Comparison of ENCODE assay signal across 26 cellular contexts in genomic region chr3:101039285-101039684, GRCh38. TPM values are rescaled to one million over a fixed set of nuclear protein-coding genes. Genes with fewer than 3 reads are reported as not detected.
DNase-seq lines count a peak whose midpoint lies in the region; ATAC-seq, FAIRE-seq and TF ChIP-seq lines count a peak whose summit lies in the region.
"Had no signal": no experiment of that assay in that cellular context is flagged by ENCODE, and none has a peak within 500 bp of the region (broad histone marks: within the 10 kb centered on the region; RNA-seq: fewer than 3 reads in every experiment).

No MANE protein-coding gene starts in this region.

- H3K27me3 ChIP-seq in right cardiac atrium (ENCODE audit: control insufficient read depth, insufficient read depth), result no peaks in the 10 kb centered on the region
- no peaks in the 10 kb centered on the region for H3K27me3 ChIP-seq in K562 (ENCODE audit: control insufficient read depth in 2 of 2, insufficient read depth in 2 of 2, low read length in 2 of 2)
- H3K27me3 ChIP-seq in small intestine (ENCODE audit: control insufficient read depth in 2 of 2, insufficient read depth in 2 of 2, low read length in 2 of 2), result no peaks in the 10 kb centered on the region

- no peak for TF ChIP-seq EP300 in K562 (IDR thresholded peaks at IDR 0.05; ENCODE audit: low read length)

- H3K4me1 ChIP-seq in right cardiac atrium (ENCODE audit: control insufficient read depth, insufficient read depth, low read length) (peaks cover 4% of the 10 kb centered on the region), K562 (replicated peaks in 1 of 2; ENCODE audit: control insufficient read depth in 2 of 2, insufficient read depth in 2 of 2, low read length in 2 of 2) (no peaks in the 10 kb centered on the region), small intestine (ENCODE audit: control insufficient read depth in 2 of 2, insufficient read depth in 1 of 2, low read depth in 1 of 2, low read length in 1 of 2) (no peaks in the 10 kb centered on the region)

- CTCF ChIA-PET in K562 (lab: Yijun Ruan, JAX; ENCODE audit: low intra/inter-chr PET ratio), result no interaction called here

- H3K36me3 ChIP-seq in K562 (ENCODE audit: control insufficient read depth, insufficient read depth, low read length) (no peaks in the 10 kb centered on the region), small intestine (ENCODE audit: control insufficient read depth in 2 of 2, insufficient read depth in 2 of 2, low read length in 2 of 2) (no peaks in the 10 kb centered on the region)

- no TSS peak for BruUV-seq in K562 (replicated peaks; lab: Mats Ljungman, UMichigan)

- TF ChIP-seq CTCF in K562 (IDR thresholded peaks at IDR 0.05 in 2 of 3, conservative IDR thresholded peaks at IDR 0.05 in 1 of 3; ENCODE audit: insufficient read depth in 2 of 3, low read depth in 1 of 3, low read length in 3 of 3), result no peak

- H3K9me3 ChIP-seq in right cardiac atrium (ENCODE audit: control insufficient read depth, low read length) (no peaks in the 10 kb centered on the region), K562 (replicated peaks; ENCODE audit: control insufficient read depth, insufficient read depth, low read depth, low read length) (no peaks in the 10 kb centered on the region), small intestine (ENCODE audit: control insufficient read depth, low read depth) (no peaks in the 10 kb centered on the region)

- in situ Hi-C loops in K562 (cut with MboI), result no loop called here

- H3K27ac ChIP-seq in right cardiac atrium (ENCODE audit: low read length) (no peak overlapping the region), K562 (ENCODE audit: extremely low read depth, low read depth, low read length) (no peak overlapping the region), small intestine (ENCODE audit: low read depth in 1 of 2, low read length in 1 of 2) (no peak overlapping the region)

- H3K9ac ChIP-seq in K562 (ENCODE audit: insufficient read depth in 1 of 2, low read depth in 2 of 2, low read length in 2 of 2), result no peak overlapping the region

- peak; percentile 59 for ATAC-seq in Right ventricle myocardium superior (ENCODE audit: poor library complexity)
- ATAC-seq in right cardiac atrium, result no peak
- ATAC-seq in K562, result no peak
- ATAC-seq in GM19351 (IDR thresholded peaks at IDR 0.05; ENCODE audit: unreplicated experiment), result no peak
- ATAC-seq: effector memory CD8-positive, alpha-beta T cell; GM12878; natural killer cell treated with Interleukin-12 subunit alpha and Interleukin-12 subunit beta and Interleukin-15 and Interleukin-18, amount 100 ng/mL, for 72 hours; T-cell had no signal

- no peak for TF ChIP-seq RAD21 in K562 (CRISPR knock-in tag; conservative IDR thresholded peaks at IDR 0.05 in 1 of 2, IDR thresholded peaks at IDR 0.05 in 1 of 2)

- POLR2A ChIA-PET in K562 (lab: Yijun Ruan, JAX), result no interaction called here

- FAIRE-seq in K562 (lab: Jason Lieb, UNC) (no peak), small intestine (lab: Jason Lieb, UNC) (no peak), RCC 7860 (lab: Jason Lieb, UNC) (no peak)
- FAIRE-seq: GM12878, islet of Langerhans had no signal

- H3K4me2 ChIP-seq in K562 (ENCODE audit: insufficient read depth, low read length), result no peak overlapping the region
- H3K4me2 ChIP-seq: smooth muscle cell had no signal

- no peak for TF ChIP-seq POLR2A in K562 (conservative IDR thresholded peaks at IDR 0.05)

- 84% methylated on average over 2 of the region's 2 CpGs for WGBS in right cardiac atrium
- WGBS in K562 (ENCODE audit: insufficient coverage, low coverage, missing lambda C conversion rate), result 0% methylated on average over 2 of the region's 2 CpGs
- WGBS in small intestine, 3 donors, result 9 to 70% (median 55%) methylated on average over 2 of the region's 2 CpGs

- no peaks in the 10 kb centered on the region for H3K79me2 ChIP-seq in K562 (ENCODE audit: control insufficient read depth, insufficient read depth, low read length)

- no peak overlapping the region for H2AFZ ChIP-seq in K562 (ENCODE audit: low read depth, low read length)

- H3K4me3 ChIP-seq in right cardiac atrium (ENCODE audit: low read length) (no peak overlapping the region), K562 (no peak overlapping the region), small intestine (ENCODE audit: low read depth in 1 of 2, low read length in 2 of 2) (no peak overlapping the region)
- H3K4me3 ChIP-seq: GM12878, smooth muscle cell had no signal

- intact Hi-C loops in Right ventricle myocardium superior (cut with DNase I) (no loop called here), right cardiac atrium (cut with DNase I) (no loop called here), K562 (cut with micrococcal nuclease) (no loop called here)

- no peaks in the 10 kb centered on the region for H4K20me1 ChIP-seq in K562 (replicated peaks; ENCODE audit: control insufficient read depth, insufficient read depth, low read length)

- H3K9me1 ChIP-seq in K562 (ENCODE audit: control insufficient read depth, insufficient read depth, low read length), result no peaks in the 10 kb centered on the region

- no peak for DNase-seq in Right ventricle myocardium superior
- no peak for DNase-seq in right cardiac atrium
- DNase-seq in LoVo (ENCODE audit: low spot score), result peak; percentile 8
- no peak for DNase-seq in K562 (ENCODE audit: extremely low read depth in 1 of 4, low spot score in 3 of 4)
- peak; percentile 53 for DNase-seq in small intestine
- DNase-seq in RCC 7860 (ENCODE audit: low spot score), result no peak
- no peak for DNase-seq in kidney glomerular epithelial cell (lab: John Stamatoyannopoulos, UW)
- DNase-seq: activated CD4-positive, alpha-beta T cell treated with anti-CD3 and anti-CD28 coated beads, Interleukin-2, amount 10 ng/mL, durations not matched to agents 7 days and 5 days; activated gamma-delta T cell treated with Interleukin-2 at 50 U/mL for 16 hours; AML-193; amniotic stem cell; Caco-2; cerebellar nuclear complex; effector memory CD8-positive, alpha-beta T cell; GF-D8; mesendoderm; NCI-H1694; NCI-H774; posterior cingulate gyrus; substantia nigra; T-cell had no signal

TF ChIP-seq in K562, 482 proteins besides CTCF, POLR2A, EP300 and RAD21:
- TF ChIP-seq NFIC (IDR thresholded peaks at IDR 0.05) (peak; percentile 57; the same call in 1 of the 2 replicates), PCBP1 (IDR thresholded peaks at IDR 0.05; ENCODE audit: low read depth, low read length, poor library complexity, severe bottlenecking) (no peak)

RNA-seq across cellular contexts. Expression of gene ABI3BP, which starts 46.1 kb away (rescaled TPM):
- total RNA-seq in Right ventricle myocardium superior, result 28.8 TPM
- total RNA-seq in right cardiac atrium, result 10 to 100 TPM; 33.2 to 69.5 (median 51.5) TPM
- polyA plus RNA-seq in right cardiac atrium, result 14.5 TPM
- total RNA-seq in K562 (2011; cell fraction: chromatin; rRNA removed; ENCODE audit: low replicate concordance), result not detected in 2 replicates
- total RNA-seq in K562 (2011; cell fraction: nucleolus; rRNA removed), result not detected in 2 replicates
- total RNA-seq in K562 (2011; cell fraction: nucleoplasm; rRNA removed), result not detected in 2 replicates
- total RNA-seq in K562 (2014; rRNA removed), result not detected in 2 replicates
- not detected in 2 replicates for total RNA-seq in K562 (2014; rRNA removed; fragmentation: Illumina TruSeq; extraction: Trizol)
- total RNA-seq in K562 (2015; rRNA removed; fragmentation: Illumina TruSeq; extraction: Trizol), result not detected in 2 replicates
- 0.24 TPM in 1 of 2 replicates, not detected in the other for total RNA-seq in K562 (2021)
- polyA plus RNA-seq in K562 (2011; rRNA removed), result not detected in 2 replicates
- polyA plus RNA-seq in K562 (2011; cell fraction: cytosol; rRNA removed), result not detected in 2 replicates
- not detected in 2 replicates for polyA plus RNA-seq in K562 (2011; cell fraction: nucleus; rRNA removed)
- polyA plus RNA-seq in K562 (2012), result 0.04 TPM in 2 replicates
- polyA plus RNA-seq in K562 (2014; fragmentation: Illumina TruSeq; extraction: Trizol), result 0.03 TPM in 1 of 2 replicates, not detected in the other
- under 1 TPM; 0.01 to 0.08 TPM for polyA plus RNA-seq in K562 (2014; fragmentation: Nextera tagmentation; extraction: Ambion mirVana)
- polyA plus RNA-seq in K562 (2014; rRNA removed), result not detected in 2 replicates
- not detected in 2 replicates for polyA minus RNA-seq in K562 (2011; rRNA and poly(A)+ RNA removed)
- polyA minus RNA-seq in K562 (2011; cell fraction: cytosol; rRNA and poly(A)+ RNA removed), result not detected in 2 replicates
- polyA minus RNA-seq in K562 (2011; cell fraction: nucleus; rRNA and poly(A)+ RNA removed), result not detected in 2 replicates
- 10 to 100 TPM in 1 of 3 donors, under 1 TPM in 1, not detected in 1; 0.54 to 14.4 TPM for polyA plus RNA-seq in small intestine
- total RNA-seq: activated CD4-positive, alpha-beta T cell treated with anti-CD3 and anti-CD28 coated beads, Interleukin-2, amount 10 ng/mL, durations not matched to agents 7 days and 5 days; Caco-2; natural killer cell treated with Interleukin-12 subunit alpha and Interleukin-12 subunit beta and Interleukin-15 and Interleukin-18, amount 100 ng/mL, for 72 hours had no signal

Comparison
In these comparisons a context has a peak if more than half of its experiments do, and no peak if none do; other contexts are left out.
1. DNase-seq: peak in LoVo (single experiment) and small intestine (single experiment); none in Right ventricle myocardium superior (single experiment), right cardiac atrium (0 of 3), K562 (0 of 4), RCC 7860 (single experiment) and kidney glomerular epithelial cell (single experiment).
2. RNA of gene ABI3BP, which starts 46.1 kb away (total RNA-seq): 33.2 to 69.5 TPM in right cardiac atrium and 28.8 TPM in Right ventricle myocardium superior (single experiment); 0.24 TPM in K562; every median in the first group is over 10 times any median in the second.